26 cellular contexts compared by ENCODE assay signal in genomic region chr2:70702711-70703395, GRCh38.
"Had no signal": no experiment of that assay in that cellular context is flagged by ENCODE, and none has a peak within 500 bp of the region (broad histone marks: within the 10 kb centered on the region; RNA-seq: fewer than 3 reads in every experiment).

No MANE protein-coding gene starts in this region.

- H3K9me3 Mint-ChIP-seq: activated naive CD8-positive, alpha-beta T cell treated with anti-CD3 and anti-CD28 coated beads, Interleukin-2, amount 50 U/mL, for 24 hours; effector memory CD8-positive, alpha-beta T cell; natural killer cell; stimulated activated effector memory CD8-positive, alpha-beta T cell treated with anti-CD3 and anti-CD28 coated beads, Interleukin-12 subunit alpha, Interleukin-12 subunit beta, amount 100 ng/mL, for 72 hours; stimulated activated naive CD8-positive, alpha-beta T cell treated with anti-CD3 and anti-CD28 coated beads, Interleukin-15, amount 100 ng/mL, for 72 hours; T-helper 2 cell treated with Interferon-gamma antibody and Interleukin-4, amounts not matched to agents 5 μg/mL and 100 μg/mL, for 36 hours had no signal

- H3K27ac ChIP-seq: body of pancreas, cardiac muscle cell, esophagus squamous epithelium, gastrocnemius medialis, pancreas, psoas muscle, skin epidermis, suprapubic skin, transverse colon had no signal

- H3K27ac Mint-ChIP-seq: activated CD8-positive, alpha-beta T cell treated with anti-CD3 and anti-CD28 coated beads, Interleukin-2, amount 10 ng/mL, durations not matched to agents 7 days and 5 days; activated naive CD8-positive, alpha-beta T cell treated with anti-CD3 and anti-CD28 coated beads, Interleukin-2, amount 50 U/mL, for 24 hours; effector memory CD8-positive, alpha-beta T cell; natural killer cell; stimulated activated effector memory CD8-positive, alpha-beta T cell treated with anti-CD3 and anti-CD28 coated beads, Interleukin-12 subunit alpha, Interleukin-12 subunit beta, amount 100 ng/mL, for 72 hours; stimulated activated naive CD8-positive, alpha-beta T cell treated with anti-CD3 and anti-CD28 coated beads, Interleukin-15, amount 100 ng/mL, for 72 hours; T-helper 2 cell treated with Interferon-gamma antibody and Interleukin-4, amounts not matched to agents 5 μg/mL and 100 μg/mL, for 36 hours had no signal

- H3K4me3 Mint-ChIP-seq: activated CD8-positive, alpha-beta T cell treated with anti-CD3 and anti-CD28 coated beads, Interleukin-2, amount 10 ng/mL, durations not matched to agents 7 days and 5 days; activated naive CD8-positive, alpha-beta T cell treated with anti-CD3 and anti-CD28 coated beads, Interleukin-2, amount 50 U/mL, for 24 hours; effector memory CD8-positive, alpha-beta T cell; natural killer cell; stimulated activated effector memory CD8-positive, alpha-beta T cell treated with anti-CD3 and anti-CD28 coated beads, Interleukin-12 subunit alpha, Interleukin-12 subunit beta, amount 100 ng/mL, for 72 hours; stimulated activated naive CD8-positive, alpha-beta T cell treated with anti-CD3 and anti-CD28 coated beads, Interleukin-15, amount 100 ng/mL, for 72 hours; T-helper 2 cell treated with Interferon-gamma antibody and Interleukin-4, amounts not matched to agents 5 μg/mL and 100 μg/mL, for 36 hours had no signal

- H3K27me3 Mint-ChIP-seq: stimulated activated naive CD8-positive, alpha-beta T cell treated with anti-CD3 and anti-CD28 coated beads, Interleukin-15, amount 100 ng/mL, for 72 hours had no signal

- H3K9me3 ChIP-seq: body of pancreas, esophagus squamous epithelium, gastrocnemius medialis, pancreas, psoas muscle, SK-N-SH, suprapubic skin, transverse colon had no signal

- DNase-seq: activated CD4-positive, alpha-beta T cell treated with anti-CD3 and anti-CD28 coated beads for 1 hour; activated CD4-positive, alpha-beta T cell treated with anti-CD3 and anti-CD28 coated beads, Interleukin-2, amount 50 U/mL, for 1 hour; activated CD8-positive, alpha-beta T cell treated with anti-CD3 and anti-CD28 coated beads, Interleukin-2, amount 10 ng/mL, durations not matched to agents 7 days and 5 days; activated gamma-delta T cell; activated naive CD4-positive, alpha-beta T cell treated with anti-CD3 and anti-CD28 coated beads, Interleukin-2, amount 50 U/mL, for 16 hours; activated naive CD8-positive, alpha-beta T cell treated with anti-CD3 and anti-CD28 coated beads, Interleukin-2, amount 50 U/mL, for 24 hours; body of pancreas; dermis blood vessel endothelial cell; effector memory CD8-positive, alpha-beta T cell; esophagus squamous epithelium; gastrocnemius medialis; hypothalamus; midbrain; natural killer cell; pancreas; psoas muscle; right cardiac atrium; SK-N-SH; stimulated activated CD4-positive, alpha-beta T cell treated with anti-CD3 and anti-CD28 coated beads, Interleukin-1b, Interleukin-23, amount 100 ng/mL, for 48 hours; stimulated activated naive CD8-positive, alpha-beta T cell treated with anti-CD3 and anti-CD28 coated beads, Interleukin-15, amount 100 ng/mL, for 72 hours; transverse colon had no signal

- ATAC-seq: activated CD8-positive, alpha-beta T cell treated with anti-CD3 and anti-CD28 coated beads, Interleukin-2, amount 10 ng/mL, durations not matched to agents 7 days and 5 days; activated naive CD8-positive, alpha-beta T cell treated with anti-CD3 and anti-CD28 coated beads, Interleukin-2, amount 50 U/mL, for 24 hours; body of pancreas; effector memory CD8-positive, alpha-beta T cell; gastrocnemius medialis; natural killer cell; pancreas; psoas muscle; right cardiac atrium; stimulated activated effector memory CD8-positive, alpha-beta T cell treated with anti-CD3 and anti-CD28 coated beads, Interleukin-12 subunit alpha, Interleukin-12 subunit beta, amount 100 ng/mL, for 72 hours; stimulated activated naive CD8-positive, alpha-beta T cell treated with anti-CD3 and anti-CD28 coated beads, Interleukin-15, amount 100 ng/mL, for 72 hours had no signal

- H3K4me1 Mint-ChIP-seq: activated naive CD8-positive, alpha-beta T cell treated with anti-CD3 and anti-CD28 coated beads, Interleukin-2, amount 50 U/mL, for 24 hours; natural killer cell; stimulated activated effector memory CD8-positive, alpha-beta T cell treated with anti-CD3 and anti-CD28 coated beads, Interleukin-12 subunit alpha, Interleukin-12 subunit beta, amount 100 ng/mL, for 72 hours; stimulated activated naive CD8-positive, alpha-beta T cell treated with anti-CD3 and anti-CD28 coated beads, Interleukin-15, amount 100 ng/mL, for 72 hours had no signal

- H3K36me3 Mint-ChIP-seq: natural killer cell; stimulated activated effector memory CD8-positive, alpha-beta T cell treated with anti-CD3 and anti-CD28 coated beads, Interleukin-12 subunit alpha, Interleukin-12 subunit beta, amount 100 ng/mL, for 72 hours had no signal

- H3K27me3 ChIP-seq: body of pancreas, cardiac muscle cell, gastrocnemius medialis, pancreas, suprapubic skin had no signal

- H3K36me3 ChIP-seq: cardiac muscle cell, esophagus squamous epithelium, gastrocnemius medialis, pancreas, suprapubic skin, transverse colon had no signal

- H3K4me3 ChIP-seq: body of pancreas, cardiac muscle cell, esophagus squamous epithelium, gastrocnemius medialis, pancreas, psoas muscle, skin epidermis, suprapubic skin, transverse colon had no signal
